Comparison of ENCODE assay signal across 2 cellular contexts in the genomic region with DNA sequence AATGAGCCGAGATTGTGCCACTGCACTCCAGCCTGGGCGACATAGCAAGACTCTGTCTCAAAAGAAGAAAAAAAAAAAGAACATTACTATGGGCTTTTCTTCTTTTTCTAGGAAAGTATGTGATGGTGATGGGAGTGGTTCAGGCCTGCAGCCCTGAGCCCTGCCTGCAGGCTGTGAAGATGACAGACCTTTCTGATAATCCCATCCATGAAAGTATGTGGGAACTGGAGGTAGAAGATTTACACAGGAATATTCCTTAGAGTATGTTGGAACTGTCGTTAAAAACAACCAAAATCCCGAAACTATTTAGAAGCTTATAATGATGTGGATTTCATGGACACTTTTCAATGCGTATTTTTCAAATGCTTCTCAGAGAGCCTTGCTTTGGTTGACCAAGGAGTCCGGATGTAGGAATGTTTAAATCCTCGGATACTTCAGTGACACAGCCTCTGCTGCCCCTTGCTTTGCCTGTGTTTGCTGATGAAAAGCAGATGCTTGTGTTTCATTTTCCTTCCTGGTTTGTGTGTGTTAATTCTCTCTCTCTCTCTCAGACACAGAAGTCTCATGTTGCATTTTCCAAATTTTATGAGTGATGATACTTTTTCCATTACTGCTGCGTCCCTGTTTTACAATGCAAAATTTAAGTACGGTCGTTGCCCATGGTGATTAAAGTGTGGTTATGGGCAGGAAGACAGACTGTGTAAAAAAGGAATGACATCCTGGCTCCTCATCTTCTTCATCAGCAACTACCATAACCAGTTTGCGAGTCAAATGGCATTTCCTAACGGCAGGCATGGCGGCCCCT.
TF ChIP-seq lines count a peak whose summit lies in the region.

No MANE protein-coding gene starts in this region.

TF ChIP-seq in liver, 16 proteins besides CTCF, POLR2A, EP300 and RAD21:
- TF ChIP-seq SP1 (IDR thresholded peaks at IDR 0.05) (no peak), FOXA1 (IDR thresholded peaks at IDR 0.05) (no peak), EGR1 (IDR thresholded peaks at IDR 0.05; ENCODE audit: low read depth in 2 of 2) (no peak), FOXA2 (IDR thresholded peaks at IDR 0.05) (no peak)
- TF ChIP-seq, protein P1, sequence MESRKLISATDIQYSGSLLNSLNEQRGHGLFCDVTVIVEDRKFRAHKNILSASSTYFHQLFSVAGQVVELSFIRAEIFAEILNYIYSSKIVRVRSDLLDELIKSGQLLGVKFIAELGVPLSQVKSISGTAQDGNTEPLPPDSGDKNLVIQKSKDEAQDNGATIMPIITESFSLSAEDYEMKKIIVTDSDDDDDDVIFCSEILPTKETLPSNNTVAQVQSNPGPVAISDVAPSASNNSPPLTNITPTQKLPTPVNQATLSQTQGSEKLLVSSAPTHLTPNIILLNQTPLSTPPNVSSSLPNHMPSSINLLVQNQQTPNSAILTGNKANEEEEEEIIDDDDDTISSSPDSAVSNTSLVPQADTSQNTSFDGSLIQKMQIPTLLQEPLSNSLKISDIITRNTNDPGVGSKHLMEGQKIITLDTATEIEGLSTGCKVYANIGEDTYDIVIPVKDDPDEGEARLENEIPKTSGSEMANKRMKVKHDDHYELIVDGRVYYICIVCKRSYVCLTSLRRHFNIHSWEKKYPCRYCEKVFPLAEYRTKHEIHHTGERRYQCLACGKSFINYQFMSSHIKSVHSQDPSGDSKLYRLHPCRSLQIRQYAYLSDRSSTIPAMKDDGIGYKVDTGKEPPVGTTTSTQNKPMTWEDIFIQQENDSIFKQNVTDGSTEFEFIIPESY (IDR thresholded peaks at IDR 0.05) = no peak
- TF ChIP-seq, protein P2, sequence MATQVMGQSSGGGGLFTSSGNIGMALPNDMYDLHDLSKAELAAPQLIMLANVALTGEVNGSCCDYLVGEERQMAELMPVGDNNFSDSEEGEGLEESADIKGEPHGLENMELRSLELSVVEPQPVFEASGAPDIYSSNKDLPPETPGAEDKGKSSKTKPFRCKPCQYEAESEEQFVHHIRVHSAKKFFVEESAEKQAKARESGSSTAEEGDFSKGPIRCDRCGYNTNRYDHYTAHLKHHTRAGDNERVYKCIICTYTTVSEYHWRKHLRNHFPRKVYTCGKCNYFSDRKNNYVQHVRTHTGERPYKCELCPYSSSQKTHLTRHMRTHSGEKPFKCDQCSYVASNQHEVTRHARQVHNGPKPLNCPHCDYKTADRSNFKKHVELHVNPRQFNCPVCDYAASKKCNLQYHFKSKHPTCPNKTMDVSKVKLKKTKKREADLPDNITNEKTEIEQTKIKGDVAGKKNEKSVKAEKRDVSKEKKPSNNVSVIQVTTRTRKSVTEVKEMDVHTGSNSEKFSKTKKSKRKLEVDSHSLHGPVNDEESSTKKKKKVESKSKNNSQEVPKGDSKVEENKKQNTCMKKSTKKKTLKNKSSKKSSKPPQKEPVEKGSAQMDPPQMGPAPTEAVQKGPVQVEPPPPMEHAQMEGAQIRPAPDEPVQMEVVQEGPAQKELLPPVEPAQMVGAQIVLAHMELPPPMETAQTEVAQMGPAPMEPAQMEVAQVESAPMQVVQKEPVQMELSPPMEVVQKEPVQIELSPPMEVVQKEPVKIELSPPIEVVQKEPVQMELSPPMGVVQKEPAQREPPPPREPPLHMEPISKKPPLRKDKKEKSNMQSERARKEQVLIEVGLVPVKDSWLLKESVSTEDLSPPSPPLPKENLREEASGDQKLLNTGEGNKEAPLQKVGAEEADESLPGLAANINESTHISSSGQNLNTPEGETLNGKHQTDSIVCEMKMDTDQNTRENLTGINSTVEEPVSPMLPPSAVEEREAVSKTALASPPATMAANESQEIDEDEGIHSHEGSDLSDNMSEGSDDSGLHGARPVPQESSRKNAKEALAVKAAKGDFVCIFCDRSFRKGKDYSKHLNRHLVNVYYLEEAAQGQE (IDR thresholded peaks at IDR 0.05) = no peak

TF ChIP-seq in HepG2, 621 proteins besides CTCF, POLR2A, EP300 and RAD21:
- no peak for TF ChIP-seq ZSCAN21 (CRISPR knock-in tag; IDR thresholded peaks at IDR 0.05; ENCODE audit: borderline replicate concordance)
- no peak for TF ChIP-seq ZNF777 (CRISPR knock-in tag; IDR thresholded peaks at IDR 0.05)
- no peak for TF ChIP-seq ZKSCAN1 (IDR thresholded peaks at IDR 0.05; ENCODE audit: low read length)
